In genomic region chr12:115833704-115834103, GRCh38 we compare ENCODE assay signal across 28 cellular contexts.
"Had no signal": no experiment of that assay in that cellular context is flagged by ENCODE, and none has a peak within 500 bp of the region (broad histone marks: within the 10 kb centered on the region; RNA-seq: fewer than 3 reads in every experiment).

No MANE protein-coding gene starts in this region.

- FAIRE-seq: astrocyte, bronchial epithelial cell had no signal

- H3K27ac ChIP-seq: brain microvascular endothelial cell, esophagus squamous epithelium, gastroesophageal sphincter, heart right ventricle had no signal

- H3K36me3 ChIP-seq: brain microvascular endothelial cell, esophagus squamous epithelium, gastroesophageal sphincter, heart right ventricle had no signal

- H3K27me3 ChIP-seq: brain microvascular endothelial cell, gastroesophageal sphincter had no signal

- ATAC-seq: activated CD8-positive, alpha-beta T cell treated with anti-CD3 and anti-CD28 coated beads for 36 hours; activated T-cell treated with anti-CD3 and anti-CD28 coated beads, Interleukin-2, amount 50 U/mL, for 4 hours; activated T-helper 17 cell treated with anti-CD3 and anti-CD28 coated beads, Interleukin-2, amount 50 U/mL, for 72 hours; effector memory CD8-positive, alpha-beta T cell; gastroesophageal sphincter; heart right ventricle; WTC11 had no signal

- H3K4me3 ChIP-seq: esophagus squamous epithelium, gastroesophageal sphincter, heart right ventricle had no signal

- DNase-seq: activated CD4-positive, alpha-beta T cell treated with anti-CD3 and anti-CD28 coated beads for 1 hour; activated CD4-positive, alpha-beta T cell treated with anti-CD3 and anti-CD28 coated beads for 48 hours; activated CD4-positive, alpha-beta T cell treated with anti-CD3 and anti-CD28 coated beads, Interleukin-2, amount 50 U/mL, for 1 hour; activated CD4-positive, alpha-beta T cell treated with anti-CD3 and anti-CD28 coated beads, Interleukin-2, amount 50 U/mL, for 48 hours; activated CD8-positive, alpha-beta memory T cell treated with anti-CD3 and anti-CD28 coated beads for 24 hours; activated CD8-positive, alpha-beta T cell treated with anti-CD3 and anti-CD28 coated beads for 36 hours; activated effector memory CD4-positive, alpha-beta T cell treated with Interleukin-2 at 50 U/mL for 16 hours; activated gamma-delta T cell treated with Interleukin-2 at 50 U/mL for 16 hours; activated naive CD4-positive, alpha-beta T cell treated with anti-CD3 and anti-CD28 coated beads, Interleukin-2, amount 50 U/mL, for 16 hours; activated naive CD4-positive, alpha-beta T cell treated with Interleukin-2 at 50 U/mL for 16 hours; activated T-cell treated with anti-CD3 and anti-CD28 coated beads, Interleukin-2, amount 50 U/mL, for 4 hours; amniotic stem cell; anterior cingulate cortex; brain microvascular endothelial cell; cortex of kidney; dermis blood vessel endothelial cell; effector CD4-positive, alpha-beta T cell; effector memory CD8-positive, alpha-beta T cell; erythroblast; esophagus squamous epithelium; foreskin melanocyte; heart right ventricle; T-helper 2 cell had no signal

- H3K9me3 ChIP-seq: esophagus squamous epithelium, heart right ventricle had no signal

- H3K4me1 ChIP-seq: esophagus squamous epithelium, gastroesophageal sphincter, heart right ventricle had no signal
